Comparison of ENCODE assay signal across 18 cellular contexts in genomic region chr20:50224052-50224451, GRCh38. TPM values are rescaled to one million over a fixed set of nuclear protein-coding genes. Genes with fewer than 3 reads are reported as not detected.
A peak's percentile ranks its signal among the peaks of the same experiment; 100 is the strongest.
DNase-seq lines count a peak whose midpoint lies in the region; ATAC-seq and TF ChIP-seq lines count a peak whose summit lies in the region.
"Had no signal": no experiment of that assay in that cellular context is flagged by ENCODE, and none has a peak within 500 bp of the region (broad histone marks: within the 10 kb centered on the region; RNA-seq: fewer than 3 reads in every experiment).

No MANE protein-coding gene starts in this region.

- no peak overlapping the region for H3K4me2 ChIP-seq in smooth muscle cell

- DNase-seq in natural killer cell treated with Interleukin-12 subunit alpha and Interleukin-12 subunit beta and Interleukin-15 and Interleukin-18, amount 100 ng/mL, for 72 hours (ENCODE audit: low spot score) = no peak
- DNase-seq in natural killer cell = no peak
- no peak for DNase-seq in left lung
- no peak for DNase-seq in smooth muscle cell (lab: John Stamatoyannopoulos, UW; ENCODE audit: unreplicated experiment)
- DNase-seq in dorsolateral prefrontal cortex = no peak
- no peak for DNase-seq in NCI-H1436 (lab: John Stamatoyannopoulos, UW)
- DNase-seq in SIG-M5 treated with dmso at 0.1 percent for 504 hours (lab: John Stamatoyannopoulos, UW; ENCODE audit: unreplicated experiment) = no peak
- DNase-seq: activated CD4-positive, alpha-beta T cell treated with anti-CD3 and anti-CD28 coated beads for 36 hours; activated CD8-positive, alpha-beta memory T cell treated with anti-CD3 and anti-CD28 coated beads, Interleukin-2, amount 50 U/mL, for 48 hours; activated naive CD4-positive, alpha-beta T cell treated with anti-CD3 and anti-CD28 coated beads for 36 hours; COR-L47; effector memory CD4-positive, alpha-beta T cell; foreskin keratinocyte; NCI-H1694; NCI-H446; stimulated activated CD4-positive, alpha-beta T cell treated with anti-CD3 and anti-CD28 coated beads, Interleukin-1b, Interleukin-23, amount 100 ng/mL, for 48 hours; T-helper 9 cell had no signal

- H3K4me1 ChIP-seq in left lung (peaks cover 8 to 96% of the 10 kb centered on the region in 2 donors), smooth muscle cell (ENCODE audit: low read depth) (no peaks in the 10 kb centered on the region)
- H3K4me1 ChIP-seq: foreskin keratinocyte had no signal

- no peaks in the 10 kb centered on the region for H4K20me1 ChIP-seq in smooth muscle cell (ENCODE audit: low read depth)

- TF ChIP-seq CTCF in natural killer cell (IDR thresholded peaks at IDR 0.05) (no peak), left lung (IDR thresholded peaks at IDR 0.05) (no peak), smooth muscle cell (IDR thresholded peaks at IDR 0.05; ENCODE audit: borderline replicate concordance, insufficient read depth, poor library complexity, severe bottlenecking) (no peak), dorsolateral prefrontal cortex (IDR thresholded peaks at IDR 0.05 in 54 of 56, conservative IDR thresholded peaks at IDR 0.05 in 2 of 56; ENCODE audit: low read depth in 1 of 56, partially characterized antibody in 56 of 56) (no peak)

- no peak overlapping the region for H3K4me3 ChIP-seq in left lung
- H3K4me3 ChIP-seq in smooth muscle cell = no peak overlapping the region
- no peak overlapping the region for H3K4me3 ChIP-seq in dorsolateral prefrontal cortex

- H3K79me2 ChIP-seq in smooth muscle cell (ENCODE audit: low read depth) = no peaks in the 10 kb centered on the region

- peaks cover 3% of the 10 kb centered on the region for H3F3A ChIP-seq in smooth muscle cell (ENCODE audit: low read depth)

- H3K27ac ChIP-seq in left lung (peak overlapping the region; percentile 49 to 58), smooth muscle cell (ENCODE audit: low read depth) (peak overlapping the region; percentile 42), dorsolateral prefrontal cortex (peak overlapping the region in 25 of 59 donors; percentile 0 to 76 (median 41))
- H3K27ac ChIP-seq: foreskin keratinocyte had no signal

- peaks cover 5% of the 10 kb centered on the region for H3K9me3 Mint-ChIP-seq in natural killer cell treated with Interleukin-12 subunit alpha and Interleukin-12 subunit beta and Interleukin-15 and Interleukin-18, amount 100 ng/mL, for 72 hours
- H3K9me3 Mint-ChIP-seq in natural killer cell = no peaks in the 10 kb centered on the region

- WGBS in smooth muscle cell (ENCODE audit: low lambda C conversion rate) = 100% methylated on average over 1 of the region's 1 CpG

- H3K4me3 Mint-ChIP-seq in natural killer cell treated with Interleukin-12 subunit alpha and Interleukin-12 subunit beta and Interleukin-15 and Interleukin-18, amount 100 ng/mL, for 72 hours = no peak overlapping the region
- no peak overlapping the region for H3K4me3 Mint-ChIP-seq in natural killer cell
- H3K4me3 Mint-ChIP-seq: activated CD4-positive, alpha-beta T cell treated with anti-CD3 and anti-CD28 coated beads for 36 hours; activated naive CD4-positive, alpha-beta T cell treated with anti-CD3 and anti-CD28 coated beads for 36 hours had no signal

- no peaks in the 10 kb centered on the region for H3K36me3 Mint-ChIP-seq in natural killer cell treated with Interleukin-12 subunit alpha and Interleukin-12 subunit beta and Interleukin-15 and Interleukin-18, amount 100 ng/mL, for 72 hours
- no peaks in the 10 kb centered on the region for H3K36me3 Mint-ChIP-seq in natural killer cell

- H3K36me3 ChIP-seq in left lung (no peaks in the 10 kb centered on the region), smooth muscle cell (ENCODE audit: low read depth) (no peaks in the 10 kb centered on the region)

- H3K9ac ChIP-seq in smooth muscle cell (ENCODE audit: low read depth) = no peak overlapping the region

- no peak overlapping the region for H2AFZ ChIP-seq in smooth muscle cell (ENCODE audit: low read depth)

- H3K27ac Mint-ChIP-seq in natural killer cell treated with Interleukin-12 subunit alpha and Interleukin-12 subunit beta and Interleukin-15 and Interleukin-18, amount 100 ng/mL, for 72 hours = peak overlapping the region; percentile 50 to 54
- no peak overlapping the region for H3K27ac Mint-ChIP-seq in natural killer cell
- H3K27ac Mint-ChIP-seq: activated CD4-positive, alpha-beta T cell treated with anti-CD3 and anti-CD28 coated beads for 36 hours; activated naive CD4-positive, alpha-beta T cell treated with anti-CD3 and anti-CD28 coated beads for 36 hours had no signal

- H3K27me3 ChIP-seq in left lung (no peaks in the 10 kb centered on the region), smooth muscle cell (ENCODE audit: low read depth) (no peaks in the 10 kb centered on the region), dorsolateral prefrontal cortex (no peaks in the 10 kb centered on the region)
- H3K27me3 ChIP-seq: foreskin keratinocyte had no signal

- intact Hi-C loops in natural killer cell (cut with micrococcal nuclease) (no loop called here), left lung (cut with DNase I) (no loop called here), dorsolateral prefrontal cortex (cut with DNase I) (no loop called here)

- H3K4me1 Mint-ChIP-seq in natural killer cell treated with Interleukin-12 subunit alpha and Interleukin-12 subunit beta and Interleukin-15 and Interleukin-18, amount 100 ng/mL, for 72 hours (ENCODE audit: low read depth in 2 of 2) = peaks cover 27 to 29% of the 10 kb centered on the region in 2 donors
- H3K4me1 Mint-ChIP-seq in natural killer cell = peaks cover 1 to 13% of the 10 kb centered on the region in 2 donors

- H3K9me3 ChIP-seq in left lung (peaks cover 0 to 3% of the 10 kb centered on the region in 2 donors), smooth muscle cell (replicated peaks; ENCODE audit: low read depth) (no peaks in the 10 kb centered on the region)

- H3K27me3 Mint-ChIP-seq in natural killer cell treated with Interleukin-12 subunit alpha and Interleukin-12 subunit beta and Interleukin-15 and Interleukin-18, amount 100 ng/mL, for 72 hours = peaks cover 0 to 11% of the 10 kb centered on the region in 2 donors
- peaks cover 0 to 6% of the 10 kb centered on the region in 2 donors for H3K27me3 Mint-ChIP-seq in natural killer cell (ENCODE audit: low read depth in 2 of 2)
- H3K27me3 Mint-ChIP-seq: activated CD4-positive, alpha-beta T cell treated with anti-CD3 and anti-CD28 coated beads for 36 hours had no signal

- no peak for ATAC-seq in natural killer cell treated with Interleukin-12 subunit alpha and Interleukin-12 subunit beta and Interleukin-15 and Interleukin-18, amount 100 ng/mL, for 72 hours
- ATAC-seq in natural killer cell (no peak), left lung (no peak), HG02938 (IDR thresholded peaks at IDR 0.05; ENCODE audit: unreplicated experiment) (no peak)
- ATAC-seq: activated CD4-positive, alpha-beta T cell treated with anti-CD3 and anti-CD28 coated beads for 36 hours; foreskin keratinocyte had no signal

RNA-seq across cellular contexts. Expression of gene CEBPB, which starts 33.4 kb away (rescaled TPM):
- 100 to 1,000 TPM; 153 to 167 TPM for total RNA-seq in natural killer cell treated with Interleukin-12 subunit alpha and Interleukin-12 subunit beta and Interleukin-15 and Interleukin-18, amount 100 ng/mL, for 72 hours
- total RNA-seq in natural killer cell (10 to 100 TPM; 32.1 to 79.8 (median 68.2) TPM), left lung (100 to 1,000 TPM; 133 to 266 TPM), smooth muscle cell (32.0 and 38.0 TPM in 2 replicates), dorsolateral prefrontal cortex (100 to 1,000 TPM in 1 of 120 experiments, 10 to 100 TPM in 119; 14.0 to 106 (median 35.0) TPM)
- 112 and 117 TPM in 2 replicates for polyA plus RNA-seq in smooth muscle cell

Comparison
In these comparisons a context has a peak if more than half of its experiments do, and no peak if none do; other contexts are left out.
1. H3K27ac Mint-ChIP-seq: peak in natural killer cell treated with Interleukin-12 subunit alpha and Interleukin-12 subunit beta and Interleukin-15 and Interleukin-18, amount 100 ng/mL, for 72 hours (2 of 2); none in natural killer cell (0 of 2).